28 cellular contexts compared by ENCODE assay signal in genomic region chr5:77955577-77955976, GRCh38.
"Had no signal": no experiment of that assay in that cellular context is flagged by ENCODE, and none has a peak within 500 bp of the region (broad histone marks: within the 10 kb centered on the region; RNA-seq: fewer than 3 reads in every experiment).

No MANE protein-coding gene starts in this region.

- H3K4me3 ChIP-seq: neural progenitor cell, ovary, psoas muscle, right lobe of liver, sigmoid colon, smooth muscle cell, spleen, suprapubic skin, testis, tibial artery, transverse colon, upper lobe of right lung, uterus had no signal

- H3K9ac ChIP-seq: neural progenitor cell, parathyroid adenoma had no signal

- ATAC-seq: natural killer cell; psoas muscle; right cardiac atrium; right lobe of liver; stimulated activated memory B cell treated with anti-CD40 and anti-IgM and Interleukin-4, amounts not matched to agents 10 μg/mL and 1 μg/mL and 100 μg/mL, for 72 hours; stimulated activated naive CD8-positive, alpha-beta T cell treated with anti-CD3 and anti-CD28 coated beads, Interleukin-15, amount 100 ng/mL, for 72 hours; stimulated activated naive CD8-positive, alpha-beta T cell treated with anti-CD3 and anti-CD28 coated beads, Interleukin-15, Interleukin-2, amounts not matched to agents 100 U/mL and 50 U/mL, for 24 hours; upper lobe of right lung had no signal

- H3K9me3 ChIP-seq: ovary, psoas muscle, right lobe of liver, sigmoid colon, spleen, suprapubic skin, testis, tibial artery, transverse colon, upper lobe of right lung, uterus had no signal

- H3K36me3 ChIP-seq: neural progenitor cell, ovary, right lobe of liver, sigmoid colon, spleen, suprapubic skin, tibial artery, transverse colon, upper lobe of right lung, uterus had no signal

- H3K27ac ChIP-seq: neural progenitor cell, ovary, parathyroid adenoma, psoas muscle, right lobe of liver, sigmoid colon, spleen, suprapubic skin, testis, tibial artery, transverse colon, upper lobe of right lung, uterus had no signal

- DNase-seq: natural killer cell; occipital lobe; ovary; posterior cingulate gyrus; psoas muscle; right cardiac atrium; right lobe of liver; sigmoid colon; spleen; stimulated activated CD4-positive, alpha-beta T cell treated with anti-CD3 and anti-CD28 coated beads, Interleukin-12 subunit alpha, Interleukin-12 subunit beta, amount 100 ng/mL, for 4 hours; stimulated activated CD4-positive, alpha-beta T cell treated with anti-CD3 and anti-CD28 coated beads, Interleukin-1b, Interleukin-23, amount 100 ng/mL, for 48 hours; stimulated activated CD4-positive, alpha-beta T cell treated with anti-CD3 and anti-CD28 coated beads, Interleukin-4, amount 100 ng/mL, for 1 hour; stimulated activated CD4-positive, alpha-beta T cell treated with anti-CD3 and anti-CD28 coated beads, Interleukin-4, amount 100 ng/mL, for 4 hours; stimulated activated CD8-positive, alpha-beta memory T cell treated with anti-CD3 and anti-CD28 coated beads, Interleukin-4, amount 100 ng/mL, for 48 hours; stimulated activated naive CD4-positive, alpha-beta T cell; stimulated activated naive CD8-positive, alpha-beta T cell treated with anti-CD3 and anti-CD28 coated beads, Interleukin-15, amount 100 ng/mL, for 72 hours; stimulated activated naive CD8-positive, alpha-beta T cell treated with anti-CD3 and anti-CD28 coated beads, Interleukin-15, Interleukin-2, amounts not matched to agents 100 U/mL and 50 U/mL, for 24 hours; substantia nigra; testis; tibial artery; transverse colon; upper lobe of right lung; uterus had no signal

- H3K4me1 ChIP-seq: psoas muscle, testis, upper lobe of right lung, uterus had no signal

- H3K27me3 ChIP-seq: ovary, testis had no signal
